13 cellular contexts compared by ENCODE assay signal in genomic region chr7:81111781-81112540, GRCh38.
DNase-seq lines count a peak whose midpoint lies in the region; FAIRE-seq and TF ChIP-seq lines count a peak whose summit lies in the region.
"Had no signal": no experiment of that assay in that cellular context is flagged by ENCODE, and none has a peak within 500 bp of the region (broad histone marks: within the 10 kb centered on the region; RNA-seq: fewer than 3 reads in every experiment).

No MANE protein-coding gene starts in this region.

- H3K4ac ChIP-seq in neuronal stem cell (ENCODE audit: low read length): no peak overlapping the region

- TF ChIP-seq CTCF in BJ (IDR thresholded peaks at IDR 0.05; ENCODE audit: insufficient read depth, low read depth, low read length) (no peak), fibroblast of mammary gland (conservative IDR thresholded peaks at IDR 0.05; ENCODE audit: control insufficient read depth, insufficient read depth, low read depth, low read length) (no peak)

- no peaks in the 10 kb centered on the region for H3K9me3 ChIP-seq in neuronal stem cell (replicated peaks in 1 of 2; ENCODE audit: control insufficient read depth in 2 of 2, insufficient read depth in 1 of 2, low read depth in 1 of 2, low read length in 2 of 2)
- no peaks in the 10 kb centered on the region for H3K9me3 ChIP-seq in small intestine (ENCODE audit: control insufficient read depth, low read depth)
- H3K9me3 ChIP-seq: BLaER1 had no signal

- H3K36me3 ChIP-seq in BJ (ENCODE audit: control insufficient read depth, insufficient read depth, low read length) (no peaks in the 10 kb centered on the region), neuronal stem cell (replicated peaks in 1 of 2; ENCODE audit: control insufficient read depth in 2 of 2, insufficient read depth in 2 of 2, low read length in 2 of 2) (no peaks in the 10 kb centered on the region), small intestine (ENCODE audit: control insufficient read depth in 2 of 2, insufficient read depth in 2 of 2, low read length in 2 of 2) (no peaks in the 10 kb centered on the region)
- H3K36me3 ChIP-seq: BLaER1 had no signal

- H3K14ac ChIP-seq in neuronal stem cell (ENCODE audit: low read length): no peak overlapping the region

- no peak overlapping the region for H2BK15ac ChIP-seq in neuronal stem cell (ENCODE audit: low read length)

- H4K8ac ChIP-seq in neuronal stem cell (ENCODE audit: low read depth, low read length): no peak overlapping the region

- no peak overlapping the region for H2BK12ac ChIP-seq in neuronal stem cell (ENCODE audit: low read length)

- no peak for FAIRE-seq in small intestine (lab: Jason Lieb, UNC)

- peak overlapping the region; percentile 88 for H2AFZ ChIP-seq in neuronal stem cell (ENCODE audit: low read length)

- WGBS in neuronal stem cell (ENCODE audit: extremely low coverage in 2 of 2, insufficient read length in 2 of 2, insufficient replicate concordance in 1 of 2), 2 donors: no CpG with 5 or more reads among the region's 11 CpGs
- WGBS in small intestine, 3 donors: 57 to 74% (median 72%) methylated on average over 11 of the region's 11 CpGs

- H3K4me3 ChIP-seq in BJ (ENCODE audit: low read depth, low read length) (no peak overlapping the region), fibroblast of mammary gland (ENCODE audit: control insufficient read depth, low read depth, low read length) (no peak overlapping the region), neuronal stem cell (ENCODE audit: low read length in 2 of 2) (peak overlapping the region in 1 of 2 donors; percentile 24), small intestine (ENCODE audit: low read depth in 1 of 2, low read length in 2 of 2) (no peak overlapping the region)
- H3K4me3 ChIP-seq: BLaER1 had no signal

- H2AK5ac ChIP-seq in neuronal stem cell (ENCODE audit: low read depth, low read length): no peak overlapping the region

- in situ Hi-C loops in ACHN (cut with HindIII; ENCODE audit: low pct_ligation_motif_present, low pct_unique_long_range_greater_than_20kb, low sequenced_read_pairs): no loop called here

- H3K9ac ChIP-seq in neuronal stem cell (ENCODE audit: low read depth, low read length, poor library complexity): no peak overlapping the region
- H3K9ac ChIP-seq: BLaER1 had no signal

- H2BK5ac ChIP-seq in neuronal stem cell (ENCODE audit: low read length): no peak overlapping the region

- no peaks in the 10 kb centered on the region for H3K79me1 ChIP-seq in neuronal stem cell (ENCODE audit: low read depth, low read length)

- peak; percentile 10 for DNase-seq in BJ (ENCODE audit: low read depth)
- DNase-seq in SHP77 (lab: John Stamatoyannopoulos, UW): peak; percentile 62 to 67
- peak; percentile 10 for DNase-seq in fibroblast of mammary gland (ENCODE audit: low read depth)
- DNase-seq in neuronal stem cell (ENCODE audit: low spot score): no peak
- no peak for DNase-seq in midbrain (lab: John Stamatoyannopoulos, UW)
- DNase-seq in activated CD4-positive, alpha-beta T cell treated with anti-CD3 and anti-CD28 coated beads, Interleukin-2, amount 50 U/mL, for 4 hours: no peak
- DNase-seq in small intestine: no peak
- no peak for DNase-seq in ACHN
- DNase-seq: glutamatergic neuron; KBM-7; RPMI8226; stimulated activated CD4-positive, alpha-beta T cell treated with anti-CD3 and anti-CD28 coated beads, Interleukin-15, amount 100 ng/mL, for 24 hours had no signal

- H2BK120ac ChIP-seq in neuronal stem cell (ENCODE audit: low read depth, low read length): no peak overlapping the region

- CTCF ChIA-PET in BJ (lab: Yijun Ruan, JAX): no interaction called here

- H4K91ac ChIP-seq in neuronal stem cell (ENCODE audit: low read depth, low read length, poor library complexity): no peak overlapping the region

- no peak overlapping the region for H3K18ac ChIP-seq in neuronal stem cell (ENCODE audit: low read length)

- POLR2A ChIA-PET in BJ (lab: Charles Lee): no interaction called here

- H3K27ac ChIP-seq in neuronal stem cell (replicated peaks; ENCODE audit: low read length): no peak overlapping the region
- no peak overlapping the region for H3K27ac ChIP-seq in small intestine (ENCODE audit: low read depth in 1 of 2, low read length in 1 of 2)
- H3K27ac ChIP-seq: BLaER1 had no signal

- peaks cover 0 to 14% of the 10 kb centered on the region in 2 donors for H3K4me1 ChIP-seq in neuronal stem cell (ENCODE audit: control insufficient read depth in 2 of 2, insufficient read depth in 1 of 2, low read depth in 1 of 2, low read length in 2 of 2)
- no peaks in the 10 kb centered on the region for H3K4me1 ChIP-seq in small intestine (ENCODE audit: control insufficient read depth in 2 of 2, insufficient read depth in 1 of 2, low read depth in 1 of 2, low read length in 1 of 2)
- H3K4me1 ChIP-seq: BLaER1 had no signal

- H3K23ac ChIP-seq in neuronal stem cell (ENCODE audit: low read depth, low read length, poor library complexity): no peak overlapping the region

- no peak overlapping the region for H3K4me2 ChIP-seq in neuronal stem cell (ENCODE audit: insufficient read depth, low read length, poor library complexity, severe bottlenecking)
- H3K4me2 ChIP-seq: BLaER1 had no signal

- no peaks in the 10 kb centered on the region for H3K27me3 ChIP-seq in BJ (ENCODE audit: control insufficient read depth, insufficient read depth, low read length)
- no peaks in the 10 kb centered on the region for H3K27me3 ChIP-seq in neuronal stem cell (ENCODE audit: control insufficient read depth in 3 of 3, insufficient read depth in 3 of 3, low read depth in 1 of 3, low read length in 3 of 3)
- H3K27me3 ChIP-seq in small intestine (ENCODE audit: control insufficient read depth in 2 of 2, insufficient read depth in 2 of 2, low read length in 2 of 2): no peaks in the 10 kb centered on the region
- H3K27me3 ChIP-seq: BLaER1 had no signal

Comparison
In these comparisons a context has a peak if more than half of its experiments do, and no peak if none do; other contexts are left out.
1. DNase-seq: peak in BJ (single experiment), SHP77 (2 of 2) and fibroblast of mammary gland (single experiment); none in neuronal stem cell (single experiment), midbrain (single experiment), activated CD4-positive, alpha-beta T cell treated with anti-CD3 and anti-CD28 coated beads, Interleukin-2, amount 50 U/mL, for 4 hours (0 of 2), small intestine (single experiment) and ACHN (single experiment).